In the genomic region with DNA sequence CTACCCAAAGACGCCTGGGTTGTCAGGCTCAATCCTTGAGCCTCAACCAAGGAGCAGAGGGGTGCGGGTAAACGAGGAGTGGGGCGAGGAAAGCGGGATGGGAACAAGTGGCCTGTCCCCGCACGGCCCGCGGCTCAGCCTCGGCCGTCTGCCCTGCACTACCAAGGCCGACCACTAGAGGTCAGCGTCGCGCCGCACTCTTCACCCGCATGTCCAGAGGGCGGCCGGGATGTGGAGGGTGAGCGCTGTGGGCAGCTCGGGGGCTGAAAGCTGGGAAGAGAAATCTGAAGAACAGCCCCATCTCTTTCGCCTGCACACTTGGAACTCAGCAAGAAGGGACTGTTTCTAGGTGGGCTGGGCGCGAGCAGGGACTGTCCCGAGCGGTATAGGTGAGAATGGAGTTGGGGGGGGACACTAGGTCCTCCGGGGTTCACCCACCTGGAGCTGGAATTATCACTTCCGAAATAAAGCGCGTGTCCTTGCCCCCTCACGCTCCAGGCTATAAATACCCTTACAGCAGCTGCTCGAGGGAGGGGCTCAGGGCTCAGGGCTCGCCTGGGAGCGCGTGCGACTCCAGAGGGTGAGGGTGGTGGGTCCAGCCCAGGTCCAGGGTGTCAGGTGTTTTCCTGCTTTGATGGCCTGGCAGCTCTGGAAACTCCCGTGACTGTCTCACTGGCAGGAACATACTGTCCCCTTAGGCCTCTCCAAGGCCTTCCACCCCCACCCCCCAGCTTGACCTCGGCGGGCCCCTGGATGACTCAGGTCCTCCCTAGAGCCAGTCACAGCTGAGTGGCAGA, we compare ENCODE assay signal across 8 cellular contexts. TPM values are rescaled to one million over a fixed set of nuclear protein-coding genes. Genes with fewer than 3 reads are reported as not detected.
DNase-seq lines count a peak whose midpoint lies in the region; ATAC-seq and TF ChIP-seq lines count a peak whose summit lies in the region.

No MANE protein-coding gene starts in this region.

- H3K9me3 ChIP-seq in mesenchymal stem cell (ENCODE audit: control insufficient read depth, low read length): no peaks in the 10 kb centered on the region

- no peaks in the 10 kb centered on the region for H3K9me3 Mint-ChIP-seq in effector memory CD8-positive, alpha-beta T cell

- H4K91ac ChIP-seq in mesenchymal stem cell (ENCODE audit: low read length): no peak overlapping the region

- H3K27me3 ChIP-seq in mesenchymal stem cell (ENCODE audit: control insufficient read depth in 1 of 2, insufficient read depth in 1 of 2, low read length in 2 of 2): peaks cover under 1 to 60% of the 10 kb centered on the region in 2 experiments

- peak; percentile 54 for DNase-seq in AG10803 (ENCODE audit: low read depth)
- DNase-seq in NCI-H446 treated with DMSO at 0.1 percent for 48 hours (lab: John Stamatoyannopoulos, UW): peak; percentile 30
- DNase-seq in activated CD8-positive, alpha-beta memory T cell treated with anti-CD3 and anti-CD28 coated beads for 48 hours (ENCODE audit: low read depth in 2 of 3, low spot score in 2 of 3): peak; percentile 45 to 92 (median 89)
- peak; percentile 72 to 80 (median 79) for DNase-seq in effector memory CD8-positive, alpha-beta T cell
- peak; percentile 76 for DNase-seq in mesenchymal stem cell
- peak; percentile 66 for DNase-seq in stimulated activated CD8-positive, alpha-beta memory T cell treated with anti-CD3 and anti-CD28 coated beads, Interleukin-12 subunit alpha, Interleukin-12 subunit beta, amount 100 ng/mL, for 1 hour (ENCODE audit: low read depth)

- peak overlapping the region; percentile 90 for H3K4me3 ChIP-seq in AG10803 (ENCODE audit: low read length)
- peak overlapping the region; percentile 73 to 91 for H3K4me3 ChIP-seq in mesenchymal stem cell (ENCODE audit: insufficient read depth in 1 of 2, low read depth in 1 of 2, low read length in 2 of 2)

- TF ChIP-seq CTCF in AG10803 (conservative IDR thresholded peaks at IDR 0.05; ENCODE audit: low read length): peak; percentile 84

- 9% methylated on average over 36 of the region's 39 CpGs for WGBS in mesenchymal stem cell

- peak overlapping the region; percentile 90 for H3K4me2 ChIP-seq in mesenchymal stem cell (ENCODE audit: low read length, poor library complexity, severe bottlenecking)

- H3K9ac ChIP-seq in mesenchymal stem cell (ENCODE audit: low read length): peak overlapping the region; percentile 79

- peak overlapping the region; percentile 49 for H2BK15ac ChIP-seq in mesenchymal stem cell (ENCODE audit: low read depth, poor library complexity, severe bottlenecking)

- peak overlapping the region in 1 of 2 experiments; percentile 60 for H2BK12ac ChIP-seq in mesenchymal stem cell (ENCODE audit: low read length in 2 of 2)

- peak overlapping the region; percentile 95 for H2AFZ ChIP-seq in mesenchymal stem cell (ENCODE audit: low read depth, low read length)

- peaks cover 19% of the 10 kb centered on the region for H3K4me1 ChIP-seq in mesenchymal stem cell (ENCODE audit: control insufficient read depth, insufficient read depth, low read depth, low read length)

- no peak overlapping the region for H3K14ac ChIP-seq in mesenchymal stem cell (ENCODE audit: low read length in 2 of 2)

- H3K4ac ChIP-seq in mesenchymal stem cell (ENCODE audit: low read depth in 1 of 2, low read length in 2 of 2): peak overlapping the region in 1 of 2 experiments; percentile 28

- no peak overlapping the region for H2BK5ac ChIP-seq in mesenchymal stem cell (ENCODE audit: low read depth, low read length, poor library complexity, severe bottlenecking)

- H3K4me1 Mint-ChIP-seq in effector memory CD8-positive, alpha-beta T cell (ENCODE audit: low read depth in 2 of 2): peaks cover 13 to 21% of the 10 kb centered on the region in 2 donors

- no peaks in the 10 kb centered on the region for H3K36me3 ChIP-seq in mesenchymal stem cell (ENCODE audit: control insufficient read depth in 1 of 2, insufficient read depth in 2 of 2, low read depth in 1 of 2, low read length in 2 of 2)

- H3K36me3 Mint-ChIP-seq in effector memory CD8-positive, alpha-beta T cell (ENCODE audit: insufficient read depth): peaks cover 14% of the 10 kb centered on the region

- no peak overlapping the region for H2AK5ac ChIP-seq in mesenchymal stem cell (ENCODE audit: low read length, severe bottlenecking)

- peak overlapping the region; percentile 48 to 91 for H3K27ac Mint-ChIP-seq in effector memory CD8-positive, alpha-beta T cell

- H3K18ac ChIP-seq in mesenchymal stem cell (ENCODE audit: low read depth in 1 of 2, low read length in 2 of 2): peak overlapping the region in 1 of 2 experiments; percentile 40

- peaks cover 1 to 47% of the 10 kb centered on the region in 2 donors for H3K27me3 Mint-ChIP-seq in effector memory CD8-positive, alpha-beta T cell

- peak overlapping the region; percentile 96 to 97 for H3K4me3 Mint-ChIP-seq in effector memory CD8-positive, alpha-beta T cell

- ATAC-seq in GM18867 (IDR thresholded peaks at IDR 0.05; ENCODE audit: unreplicated experiment) (peak; percentile 64), HG03103 (IDR thresholded peaks at IDR 0.05; ENCODE audit: low read depth, unreplicated experiment) (peak; percentile 52)
- ATAC-seq in effector memory CD8-positive, alpha-beta T cell (replicated peaks): peak; percentile 74

- no peak overlapping the region for H3K23ac ChIP-seq in mesenchymal stem cell (ENCODE audit: low read length in 2 of 2)

- H2BK120ac ChIP-seq in mesenchymal stem cell (ENCODE audit: low read depth, low read length): no peak overlapping the region

- H3K79me1 ChIP-seq in mesenchymal stem cell (replicated peaks; ENCODE audit: low read length, poor library complexity, severe bottlenecking): no peaks in the 10 kb centered on the region

- no peak overlapping the region for H3K27ac ChIP-seq in mesenchymal stem cell (ENCODE audit: low read length, poor library complexity, severe bottlenecking)

- peak overlapping the region; percentile 16 for H4K8ac ChIP-seq in mesenchymal stem cell (ENCODE audit: low read length)

RNA-seq across cellular contexts. Expression of gene SLC30A2, which starts 9.8 kb away (rescaled TPM):
- polyA plus RNA-seq in mesenchymal stem cell (2013, experiment 1 of 2): not detected
- polyA plus RNA-seq in mesenchymal stem cell (2013, experiment 2 of 2): not detected

RNA-seq across cellular contexts. Expression of gene EXTL1, which starts 14.6 kb away (rescaled TPM):
- 0.41 TPM for polyA plus RNA-seq in mesenchymal stem cell (2013, experiment 1 of 2)
- 0.38 TPM for polyA plus RNA-seq in mesenchymal stem cell (2013, experiment 2 of 2)

RNA-seq across cellular contexts. Expression of gene TRIM63, which starts 31.3 kb away (rescaled TPM):
- 0.77 TPM for polyA plus RNA-seq in mesenchymal stem cell (2013, experiment 1 of 2)
- polyA plus RNA-seq in mesenchymal stem cell (2013, experiment 2 of 2): 0.88 TPM

RNA-seq across cellular contexts. Expression of gene PAFAH2, which starts 38.3 kb away (rescaled TPM):
- polyA plus RNA-seq in mesenchymal stem cell (2013, experiment 1 of 2): 7.8 TPM
- 7.5 TPM for polyA plus RNA-seq in mesenchymal stem cell (2013, experiment 2 of 2)

Comparison
In these comparisons a context has a peak if more than half of its experiments do, and no peak if none do; other contexts are left out.
1. DNase-seq: peak in every context shown above with its lines; median percentile 89 in activated CD8-positive, alpha-beta memory T cell treated with anti-CD3 and anti-CD28 coated beads for 48 hours; 79 in effector memory CD8-positive, alpha-beta T cell; 76 in mesenchymal stem cell; 66 in stimulated activated CD8-positive, alpha-beta memory T cell treated with anti-CD3 and anti-CD28 coated beads, Interleukin-12 subunit alpha, Interleukin-12 subunit beta, amount 100 ng/mL, for 1 hour; 54 in AG10803; 30 in NCI-H446 treated with DMSO at 0.1 percent for 48 hours.